8 cellular contexts compared by ENCODE assay signal in genomic region chr15:90351479-90352108, GRCh38. TPM values are rescaled to one million over a fixed set of nuclear protein-coding genes. Genes with fewer than 3 reads are reported as not detected.
DNase-seq lines count a peak whose midpoint lies in the region; ATAC-seq and TF ChIP-seq lines count a peak whose summit lies in the region.

No MANE protein-coding gene starts in this region.

- H3K36me3 ChIP-seq in transverse colon = no peaks in the 10 kb centered on the region

- no peak for DNase-seq in astrocyte of the spinal cord (ENCODE audit: low read depth, low spot score)
- DNase-seq in left lobe of liver (ENCODE audit: low spot score) = no peak
- DNase-seq in transverse colon = no peak
- no peak for DNase-seq in NCI-H2107 (lab: John Stamatoyannopoulos, UW)
- DNase-seq in 8988T = no peak

- ATAC-seq in HG03520 (IDR thresholded peaks at IDR 0.05; ENCODE audit: unreplicated experiment) (peak; percentile 8), left lobe of liver (peak; percentile 32), HG02973 (IDR thresholded peaks at IDR 0.05; ENCODE audit: unreplicated experiment) (no peak)

- in situ Hi-C loops in astrocyte of the spinal cord (cut with HindIII; ENCODE audit: low sequenced_read_pairs) = loop anchor here (25.0 kb wide), 1 partner anchor 136 kb away; no protein-coding TSS in a partner anchor
- in situ Hi-C loops in transverse colon (cut with MboI; ENCODE audit: low pct_ligation_motif_present in 1 of 4, low pct_unique_long_range_greater_than_20kb in 1 of 4, low sequenced_read_pairs in 3 of 4) = no loop called here

- peaks cover 4 to 10% (median 5%) of the 10 kb centered on the region in 4 donors for H3K4me1 ChIP-seq in transverse colon

- H3K9me3 ChIP-seq in transverse colon = no peaks in the 10 kb centered on the region

- peak overlapping the region in 2 of 4 donors; percentile 82 to 87 for H3K27ac ChIP-seq in transverse colon

- H3K27me3 ChIP-seq in transverse colon = no peaks in the 10 kb centered on the region

- TF ChIP-seq CTCF in GM12875 (IDR thresholded peaks at IDR 0.05; ENCODE audit: borderline replicate concordance, insufficient read depth, low read depth, low read length) (no peak), astrocyte of the spinal cord (IDR thresholded peaks at IDR 0.05; ENCODE audit: low read depth, low read length) (no peak), transverse colon (IDR thresholded peaks at IDR 0.05) (no peak)

- WGBS in transverse colon (ENCODE audit: low coverage in 1 of 2), 2 donors = 44 to 93% methylated on average over 5 to 24 of the region's 25 CpGs

- no peak for TF ChIP-seq POLR2A in transverse colon (IDR thresholded peaks at IDR 0.05)

- TF ChIP-seq EP300 in transverse colon (IDR thresholded peaks at IDR 0.05; ENCODE audit: low read depth) = no peak

- intact Hi-C loops in transverse colon (cut with DNase I; ENCODE audit: low total_unique reads) = no loop called here

- H3K4me3 ChIP-seq in GM12875 (ENCODE audit: low read depth, low read length) = peak overlapping the region; percentile 57
- H3K4me3 ChIP-seq in astrocyte of the spinal cord (ENCODE audit: low read depth, low read length) = peak overlapping the region; percentile 77
- peak overlapping the region in 3 of 4 donors; percentile 73 to 95 (median 80) for H3K4me3 ChIP-seq in transverse colon

RNA-seq across cellular contexts. Expression of gene ZNF774, which starts 0.5 kb away (rescaled TPM):
- total RNA-seq in left lobe of liver (1.4 TPM), transverse colon (10 to 100 TPM in 2 of 4 donors, 1 to 10 TPM in 1, under 1 TPM in 1; 0.75 to 22.5 (median 10.2) TPM)

RNA-seq across cellular contexts. Expression of gene IQGAP1, which starts 36.4 kb away (rescaled TPM):
- total RNA-seq in left lobe of liver = 10.9 TPM
- total RNA-seq in transverse colon = 100 to 1,000 TPM in 3 of 4 donors, 10 to 100 TPM in 1; 82.8 to 354 (median 282) TPM
